ENCODE assay signal across 24 cellular contexts in the genomic region with DNA sequence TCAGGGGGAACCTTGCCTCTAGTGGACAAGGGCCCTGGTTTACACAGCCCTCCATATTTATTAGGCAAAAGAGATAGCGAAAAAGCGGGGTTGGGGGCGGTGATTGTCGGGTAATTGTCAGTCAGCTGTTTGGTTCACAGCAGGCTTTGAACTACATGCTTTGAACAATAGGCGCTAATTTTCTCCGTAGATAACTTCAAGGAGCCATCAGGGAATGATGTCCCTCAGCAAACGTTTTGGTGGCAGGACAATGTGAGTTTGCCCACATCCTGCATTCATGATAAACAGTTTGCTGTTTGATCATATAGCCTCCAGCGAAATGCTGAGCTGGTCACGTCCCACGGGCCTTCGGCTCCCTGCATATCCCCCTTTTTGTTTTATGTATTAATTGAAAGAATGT.
"Had no signal": no experiment of that assay in that cellular context is flagged by ENCODE, and none has a peak within 500 bp of the region (broad histone marks: within the 10 kb centered on the region; RNA-seq: fewer than 3 reads in every experiment).

No MANE protein-coding gene starts in this region.

- H3K9me3 Mint-ChIP-seq: naive thymus-derived CD4-positive, alpha-beta T cell; natural killer cell treated with Interleukin-12 subunit alpha and Interleukin-12 subunit beta and Interleukin-15 and Interleukin-18, amount 100 ng/mL, for 72 hours; stimulated activated naive B cell treated with anti-CD40 and anti-IgM and Interleukin-4, amounts not matched to agents 10 μg/mL and 1 μg/mL and 100 μg/mL, for 72 hours; type B pancreatic cell had no signal

- H3K27ac Mint-ChIP-seq: natural killer cell treated with Interleukin-12 subunit alpha and Interleukin-12 subunit beta and Interleukin-15 and Interleukin-18, amount 100 ng/mL, for 72 hours; progenitor cell of endocrine pancreas; stimulated activated naive B cell treated with anti-CD40 and anti-IgM and Interleukin-4, amounts not matched to agents 10 μg/mL and 1 μg/mL and 100 μg/mL, for 72 hours; type B pancreatic cell had no signal

- H3K27me3 Mint-ChIP-seq: naive thymus-derived CD4-positive, alpha-beta T cell; natural killer cell treated with Interleukin-12 subunit alpha and Interleukin-12 subunit beta and Interleukin-15 and Interleukin-18, amount 100 ng/mL, for 72 hours; progenitor cell of endocrine pancreas; stimulated activated naive B cell treated with anti-CD40 and anti-IgM and Interleukin-4, amounts not matched to agents 10 μg/mL and 1 μg/mL and 100 μg/mL, for 72 hours; type B pancreatic cell had no signal

- H3K4me1 Mint-ChIP-seq: stimulated activated naive B cell treated with anti-CD40 and anti-IgM and Interleukin-4, amounts not matched to agents 10 μg/mL and 1 μg/mL and 100 μg/mL, for 72 hours had no signal

- H3K36me3 ChIP-seq: left ventricle myocardium inferior, ovary, stomach, thyroid gland, uterus had no signal

- H3K4me1 ChIP-seq: left ventricle myocardium inferior, stomach, testis, thyroid gland, uterus had no signal

- H3K9me3 ChIP-seq: left ventricle myocardium inferior, mucosa of descending colon, testis, thyroid gland, uterus had no signal

- H3K27me3 ChIP-seq: ovary, testis, thyroid gland, uterus had no signal

- H3K36me3 Mint-ChIP-seq: natural killer cell treated with Interleukin-12 subunit alpha and Interleukin-12 subunit beta and Interleukin-15 and Interleukin-18, amount 100 ng/mL, for 72 hours; type B pancreatic cell had no signal

- ATAC-seq: mucosa of descending colon; naive thymus-derived CD4-positive, alpha-beta T cell; natural killer cell treated with Interleukin-12 subunit alpha and Interleukin-12 subunit beta and Interleukin-15 and Interleukin-18, amount 100 ng/mL, for 72 hours; right cardiac atrium; sciatic nerve; stimulated activated naive B cell treated with anti-CD40 and anti-IgM and Interleukin-4, amounts not matched to agents 10 μg/mL and 1 μg/mL and 100 μg/mL, for 72 hours; stimulated activated naive CD8-positive, alpha-beta T cell treated with anti-CD3 and anti-CD28 coated beads, Interleukin-15, Interleukin-2, amounts not matched to agents 100 U/mL and 50 U/mL, for 24 hours had no signal

- H3K4me3 ChIP-seq: left ventricle myocardium inferior, lung, mucosa of descending colon, ovary, skin epidermis, stomach, testis, thyroid gland, uterus had no signal

- H3K27ac ChIP-seq: left ventricle myocardium inferior, ovary, stomach, testis, thyroid gland, uterus had no signal

- DNase-seq: islet precursor cell; left ventricle myocardium inferior; midbrain; mucosa of descending colon; naive thymus-derived CD4-positive, alpha-beta T cell; ovary; retina; right cardiac atrium; stimulated activated CD4-positive, alpha-beta T cell treated with anti-CD3 and anti-CD28 coated beads, Interleukin-12 subunit alpha, Interleukin-12 subunit beta, amount 100 ng/mL, for 4 hours; stimulated activated CD4-positive, alpha-beta T cell treated with anti-CD3 and anti-CD28 coated beads, Interleukin-15, amount 100 ng/mL, for 24 hours; stimulated activated CD4-positive, alpha-beta T cell treated with anti-CD3 and anti-CD28 coated beads, Interleukin-2, amount 100 ng/mL, for 24 hours; stimulated activated CD4-positive, alpha-beta T cell treated with anti-CD3 and anti-CD28 coated beads, Interleukin-4, amount 100 ng/mL, for 1 hour; stimulated activated naive B cell treated with anti-CD40 and anti-IgM and Interleukin-4, amounts not matched to agents 10 μg/mL and 1 μg/mL and 100 μg/mL, for 72 hours; stimulated activated naive CD8-positive, alpha-beta T cell treated with anti-CD3 and anti-CD28 coated beads, Interleukin-15, Interleukin-2, amounts not matched to agents 100 U/mL and 50 U/mL, for 24 hours; stomach; testis; thyroid gland; uterus had no signal

- H3K4me3 Mint-ChIP-seq: naive thymus-derived CD4-positive, alpha-beta T cell; natural killer cell treated with Interleukin-12 subunit alpha and Interleukin-12 subunit beta and Interleukin-15 and Interleukin-18, amount 100 ng/mL, for 72 hours; stimulated activated naive B cell treated with anti-CD40 and anti-IgM and Interleukin-4, amounts not matched to agents 10 μg/mL and 1 μg/mL and 100 μg/mL, for 72 hours; type B pancreatic cell had no signal
